ENCODE assay signal across 11 cellular contexts in the genomic region with DNA sequence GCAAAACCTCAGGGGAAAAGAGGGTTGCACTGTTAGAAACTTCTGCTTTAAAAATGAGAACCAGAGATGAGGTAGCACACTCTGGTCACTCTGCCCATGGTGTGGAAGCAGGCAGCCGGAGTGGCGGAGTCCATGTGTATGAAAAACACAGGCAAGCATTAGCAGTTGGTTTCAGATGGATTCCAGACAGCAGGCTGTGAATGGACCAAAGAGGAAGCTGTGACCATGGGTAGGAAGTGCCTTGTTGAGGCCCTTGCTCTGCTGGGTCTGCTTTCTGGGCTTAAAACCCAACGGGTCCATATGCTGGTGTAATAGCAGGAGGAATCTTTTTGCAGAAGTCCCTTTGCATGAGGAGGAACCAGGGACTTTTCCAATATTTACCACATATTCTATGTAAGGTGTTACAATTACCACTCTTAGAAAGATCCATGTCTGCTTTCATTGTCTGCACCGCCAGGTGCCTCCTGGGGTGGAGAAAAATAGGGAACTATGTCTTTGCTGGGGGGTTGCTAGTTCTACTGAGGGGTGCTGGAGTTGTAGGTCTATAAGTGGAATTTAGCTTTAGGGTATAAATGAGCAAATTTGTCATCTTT.
DNase-seq lines count a peak whose midpoint lies in the region; ATAC-seq and TF ChIP-seq lines count a peak whose summit lies in the region.
"Had no signal": no experiment of that assay in that cellular context is flagged by ENCODE, and none has a peak within 500 bp of the region (broad histone marks: within the 10 kb centered on the region; RNA-seq: fewer than 3 reads in every experiment).

No MANE protein-coding gene starts in this region.

- H3K4me3 Mint-ChIP-seq in activated T-helper 1 cell treated with anti-CD3 and anti-CD28 coated beads, Interleukin-12 subunit alpha, Interleukin-12 subunit beta, Interleukin-2, Interleukin-4 antibody, amounts not matched to agents 30 ng/mL and 10 ng/mL and 1 ng/mL, durations not matched to agents 14 hours and 24 hours and 36 hours, result peak overlapping the region; percentile 25
- H3K4me3 Mint-ChIP-seq in nephron, result no peak overlapping the region
- no peak overlapping the region for H3K4me3 Mint-ChIP-seq in Calu3 (ENCODE audit: low read depth, unreplicated experiment)
- H3K4me3 Mint-ChIP-seq: activated T-cell treated with anti-CD3 and anti-CD28 coated beads, Interleukin-2, amount 50 U/mL, for 4 hours had no signal

- CTCF ChIA-PET in Calu3 (lab: Charles Lee), result no interaction called here

- H3K36me3 Mint-ChIP-seq in activated T-helper 1 cell treated with anti-CD3 and anti-CD28 coated beads, Interleukin-12 subunit alpha, Interleukin-12 subunit beta, Interleukin-2, Interleukin-4 antibody, amounts not matched to agents 30 ng/mL and 10 ng/mL and 1 ng/mL, durations not matched to agents 14 hours and 24 hours and 36 hours (ENCODE audit: low read depth), result peaks cover 4% of the 10 kb centered on the region
- no peaks in the 10 kb centered on the region for H3K36me3 Mint-ChIP-seq in nephron (ENCODE audit: low read depth)
- no peaks in the 10 kb centered on the region for H3K36me3 Mint-ChIP-seq in Calu3 (ENCODE audit: insufficient read depth, unreplicated experiment)

- H3K27ac Mint-ChIP-seq in activated T-helper 1 cell treated with anti-CD3 and anti-CD28 coated beads, Interleukin-12 subunit alpha, Interleukin-12 subunit beta, Interleukin-2, Interleukin-4 antibody, amounts not matched to agents 30 ng/mL and 10 ng/mL and 1 ng/mL, durations not matched to agents 14 hours and 24 hours and 36 hours, result peak overlapping the region; percentile 97
- H3K27ac Mint-ChIP-seq in nephron, result peak overlapping the region; percentile 85 to 95 (median 92)
- no peak overlapping the region for H3K27ac Mint-ChIP-seq in Calu3 (ENCODE audit: unreplicated experiment)

- no peaks in the 10 kb centered on the region for H3K27me3 Mint-ChIP-seq in activated T-helper 1 cell treated with anti-CD3 and anti-CD28 coated beads, Interleukin-12 subunit alpha, Interleukin-12 subunit beta, Interleukin-2, Interleukin-4 antibody, amounts not matched to agents 30 ng/mL and 10 ng/mL and 1 ng/mL, durations not matched to agents 14 hours and 24 hours and 36 hours (ENCODE audit: insufficient read depth)
- H3K27me3 Mint-ChIP-seq in nephron (ENCODE audit: low read depth) (peaks cover 6% of the 10 kb centered on the region), Calu3 (ENCODE audit: unreplicated experiment) (no peaks in the 10 kb centered on the region)

- H3K4me1 Mint-ChIP-seq in activated T-helper 1 cell treated with anti-CD3 and anti-CD28 coated beads, Interleukin-12 subunit alpha, Interleukin-12 subunit beta, Interleukin-2, Interleukin-4 antibody, amounts not matched to agents 30 ng/mL and 10 ng/mL and 1 ng/mL, durations not matched to agents 14 hours and 24 hours and 36 hours (ENCODE audit: low read depth), result peaks cover 88% of the 10 kb centered on the region
- H3K4me1 Mint-ChIP-seq in nephron (peaks cover 23% of the 10 kb centered on the region), Calu3 (ENCODE audit: low read depth, unreplicated experiment) (peaks cover 9% of the 10 kb centered on the region)

- no peaks in the 10 kb centered on the region for H3K9me3 Mint-ChIP-seq in activated T-helper 1 cell treated with anti-CD3 and anti-CD28 coated beads, Interleukin-12 subunit alpha, Interleukin-12 subunit beta, Interleukin-2, Interleukin-4 antibody, amounts not matched to agents 30 ng/mL and 10 ng/mL and 1 ng/mL, durations not matched to agents 14 hours and 24 hours and 36 hours
- H3K9me3 Mint-ChIP-seq in nephron (no peaks in the 10 kb centered on the region), Calu3 (ENCODE audit: low read depth, unreplicated experiment) (no peaks in the 10 kb centered on the region)
- H3K9me3 Mint-ChIP-seq: activated T-cell treated with anti-CD3 and anti-CD28 coated beads, Interleukin-2, amount 50 U/mL, for 4 hours had no signal

- intact Hi-C loops in activated T-helper 1 cell treated with anti-CD3 and anti-CD28 coated beads, Interleukin-12 subunit alpha, Interleukin-12 subunit beta, Interleukin-2, Interleukin-4 antibody, amounts not matched to agents 30 ng/mL and 10 ng/mL and 1 ng/mL, durations not matched to agents 14 hours and 24 hours and 36 hours (cut with micrococcal nuclease), result loop anchor here (1.0 to 5.0 kb wide), 5 partner anchors 8 to 161 kb away; partner anchors contain the start of gene IL6ST
- intact Hi-C loops in Calu3 (cut with micrococcal nuclease; ENCODE audit: unreplicated experiment), result no loop called here

- BruUV-seq in Calu3 (replicated peaks; lab: Mats Ljungman, UMichigan), result no TSS peak

- DNase-seq in activated T-helper 1 cell treated with anti-CD3 and anti-CD28 coated beads, Interleukin-12 subunit alpha, Interleukin-12 subunit beta, Interleukin-2, Interleukin-4 antibody, amounts not matched to agents 30 ng/mL and 10 ng/mL and 1 ng/mL, durations not matched to agents 14 hours and 24 hours and 36 hours (ENCODE audit: low spot score), result no peak
- DNase-seq in stimulated activated CD4-positive, alpha-beta T cell treated with anti-CD3 and anti-CD28 coated beads, Interleukin-4, amount 100 ng/mL, for 4 hours, result no peak
- DNase-seq in Calu3 (no peak), SHP77 treated with DMSO at 0.1 percent for 48 hours (lab: John Stamatoyannopoulos, UW) (no peak), GF-D8 (lab: John Stamatoyannopoulos, UW) (no peak)
- DNase-seq: activated T-cell treated with anti-CD3 and anti-CD28 coated beads, Interleukin-2, amount 50 U/mL, for 4 hours; foreskin keratinocyte; NCI-H2081 had no signal

- peak; percentile 14 for ATAC-seq in GM18870 (IDR thresholded peaks at IDR 0.05; ENCODE audit: unreplicated experiment)
- ATAC-seq in HG03045 (IDR thresholded peaks at IDR 0.05; ENCODE audit: unreplicated experiment), result peak; percentile 8
- ATAC-seq: foreskin keratinocyte had no signal

- TF ChIP-seq CTCF in nephron (IDR thresholded peaks at IDR 0.05; ENCODE audit: unreplicated experiment in 3 of 3), result no peak
- TF ChIP-seq CTCF in Calu3 (IDR thresholded peaks at IDR 0.05; ENCODE audit: unreplicated experiment), result no peak
